1 cellular context compared by ENCODE assay signal in genomic region chr11:12235549-12235944, GRCh38.
TF ChIP-seq lines count a peak whose summit lies in the region.

No MANE protein-coding gene starts in this region.

TF ChIP-seq in H1, 55 proteins besides CTCF, POLR2A, EP300 and RAD21 (continued from another document):
- no peak for TF ChIP-seq CHD7 (IDR thresholded peaks at IDR 0.05; ENCODE audit: insufficient replicate concordance, low read length)
- TF ChIP-seq CHD2 (IDR thresholded peaks at IDR 0.05; ENCODE audit: low read length): no peak
- TF ChIP-seq ATF3 (IDR thresholded peaks at IDR 0.05; ENCODE audit: insufficient read depth, low read depth, low read length): no peak
- TF ChIP-seq KDM1A (IDR thresholded peaks at IDR 0.05; ENCODE audit: borderline replicate concordance, low read length): no peak
- TF ChIP-seq SP1 (IDR thresholded peaks at IDR 0.05; ENCODE audit: low read depth, low read length): no peak
- no peak for TF ChIP-seq RBBP5 (IDR thresholded peaks at IDR 0.05; ENCODE audit: borderline replicate concordance, low read depth, low read length)
- TF ChIP-seq ASH2L (IDR thresholded peaks at IDR 0.05; ENCODE audit: low read length): no peak
- no peak for TF ChIP-seq TBP (IDR thresholded peaks at IDR 0.05; ENCODE audit: low read depth, low read length)
- TF ChIP-seq TAF1 (IDR thresholded peaks at IDR 0.05; ENCODE audit: low read depth, low read length): no peak
- TF ChIP-seq CREB1 (IDR thresholded peaks at IDR 0.05): no peak
- TF ChIP-seq POLR2AphosphoS5 (IDR thresholded peaks at IDR 0.05; ENCODE audit: low read depth, low read length): no peak
- no peak for TF ChIP-seq CTBP2 (IDR thresholded peaks at IDR 0.05; ENCODE audit: borderline replicate concordance, insufficient read depth, insufficient read length, low read length)
- TF ChIP-seq BACH1 (IDR thresholded peaks at IDR 0.05; ENCODE audit: low read length): no peak
- TF ChIP-seq CHD1 (IDR thresholded peaks at IDR 0.05; ENCODE audit: low read depth, low read length): no peak
- TF ChIP-seq HDAC2 (IDR thresholded peaks at IDR 0.05; ENCODE audit: borderline replicate concordance in 1 of 2, low read depth in 2 of 2, low read length in 2 of 2): no peak
- no peak for TF ChIP-seq GABPA (IDR thresholded peaks at IDR 0.05; ENCODE audit: borderline replicate concordance, insufficient read depth, low read length)
